In genomic region chr14:90609376-90609775, GRCh38 we compare ENCODE assay signal across 17 cellular contexts.
"Had no signal": no experiment of that assay in that cellular context is flagged by ENCODE, and none has a peak within 500 bp of the region (broad histone marks: within the 10 kb centered on the region; RNA-seq: fewer than 3 reads in every experiment).

No MANE protein-coding gene starts in this region.

- FAIRE-seq: TTC549 had no signal

- H3K4me3 ChIP-seq: lung, smooth muscle cell, suprapubic skin had no signal

- H3K4me1 ChIP-seq: suprapubic skin had no signal

- H3K4me2 ChIP-seq: smooth muscle cell had no signal

- H3K27me3 ChIP-seq: suprapubic skin had no signal

- DNase-seq: activated CD4-positive, alpha-beta memory T cell treated with anti-CD3 and anti-CD28 coated beads, Interleukin-2, amount 10 ng/mL, durations not matched to agents 7 days and 5 days; activated CD4-positive, alpha-beta T cell treated with anti-CD3 and anti-CD28 coated beads for 4 hours; activated naive CD4-positive, alpha-beta T cell treated with anti-CD3 and anti-CD28 coated beads, Interleukin-2, amount 10 ng/mL, durations not matched to agents 7 days and 5 days; activated T-cell treated with anti-CD3 and anti-CD28 coated beads, Interleukin-2, amount 50 U/mL, for 24 hours; central memory CD4-positive, alpha-beta T cell; endodermal cell; erythroblast; left cardiac atrium; naive thymus-derived CD4-positive, alpha-beta T cell; stimulated activated CD4-positive, alpha-beta T cell treated with anti-CD3 and anti-CD28 coated beads, Interleukin-4, amount 100 ng/mL, for 4 hours; stimulated activated CD8-positive, alpha-beta memory T cell treated with anti-CD3 and anti-CD28 coated beads, Interleukin-4, amount 100 ng/mL, for 48 hours; stimulated activated naive CD4-positive, alpha-beta T cell treated with Interleukin-2 at 50 U/mL for 16 hours; SW 1271 had no signal

- H3K27ac ChIP-seq: suprapubic skin had no signal

- H3K9me3 ChIP-seq: suprapubic skin had no signal
